ENCODE assay signal across 10 cellular contexts in the genomic region with DNA sequence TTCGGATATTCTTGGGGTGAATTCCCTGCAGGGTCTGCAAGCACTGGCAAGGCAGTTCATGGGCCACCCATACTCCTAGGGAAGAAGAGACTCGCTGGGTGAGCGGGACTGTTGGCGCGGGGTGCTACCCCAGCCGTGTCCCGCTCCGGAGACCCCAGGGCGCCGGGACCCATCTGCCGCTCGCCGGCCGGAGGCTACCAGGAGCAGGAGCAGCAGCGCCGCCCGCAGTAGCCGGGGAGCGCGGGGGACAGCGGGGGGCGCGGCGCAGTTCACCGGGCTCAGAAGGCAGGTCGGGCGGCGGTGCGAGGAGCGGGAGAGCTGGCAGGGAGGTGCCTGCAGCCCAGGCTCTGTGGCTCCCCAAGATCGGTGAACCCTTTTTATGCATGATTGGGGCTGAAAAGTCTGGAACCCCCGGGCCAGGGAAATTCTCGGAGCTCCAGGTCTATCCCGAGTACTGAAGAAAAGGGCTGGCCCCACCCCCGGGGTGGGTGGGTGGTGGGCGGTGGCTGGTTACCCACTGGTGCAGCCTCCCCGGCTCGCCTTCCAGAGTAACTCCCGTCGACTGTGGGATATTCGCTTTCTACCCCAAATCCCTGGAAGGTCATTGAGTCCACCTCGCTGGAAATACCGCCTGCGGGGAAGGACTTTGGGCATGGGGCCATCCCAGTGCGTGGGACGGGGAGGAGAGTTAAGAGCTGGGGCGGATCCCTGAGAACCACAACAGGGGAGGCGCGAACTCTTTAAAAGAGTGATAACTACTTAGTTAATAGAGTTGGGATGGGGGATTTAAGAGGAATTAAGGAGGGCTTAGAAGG. TPM values are rescaled to one million over a fixed set of nuclear protein-coding genes. Genes with fewer than 3 reads are reported as not detected.
DNase-seq lines count a peak whose midpoint lies in the region; ATAC-seq and TF ChIP-seq lines count a peak whose summit lies in the region.
"Had no signal": no experiment of that assay in that cellular context is flagged by ENCODE, and none has a peak within 500 bp of the region (broad histone marks: within the 10 kb centered on the region; RNA-seq: fewer than 3 reads in every experiment).

No MANE protein-coding gene starts in this region.

- H3K27me3 ChIP-seq in AG04450 (ENCODE audit: control insufficient read depth, insufficient read depth, low read length) (peaks cover 32% of the 10 kb centered on the region), gastroesophageal sphincter (peaks cover 53% of the 10 kb centered on the region), osteoblast (ENCODE audit: insufficient read depth, low read length) (peaks cover 25% of the 10 kb centered on the region)

- TF ChIP-seq CTCF in AG04450 (IDR thresholded peaks at IDR 0.05; ENCODE audit: low read depth, low read length): no peak
- TF ChIP-seq CTCF in gastroesophageal sphincter (IDR thresholded peaks at IDR 0.05): no peak
- TF ChIP-seq CTCF in osteoblast (IDR thresholded peaks at IDR 0.05; ENCODE audit: extremely low read depth, low read depth, low read length): no peak

- H2AFZ ChIP-seq in osteoblast (ENCODE audit: low read length): peak overlapping the region; percentile 52

- no peak overlapping the region for H3K9ac ChIP-seq in SK-N-MC (ENCODE audit: insufficient read length)

- H3K4me3 ChIP-seq in AG04450 (ENCODE audit: low read depth, low read length) (peak overlapping the region; percentile 51), SK-N-MC (peak overlapping the region; percentile 74), gastroesophageal sphincter (peak overlapping the region in 1 of 2 donors; percentile 39), osteoblast (ENCODE audit: insufficient read depth, low read length) (peak overlapping the region; percentile 66)

- DNase-seq in AG04450 (ENCODE audit: low read depth, low spot score) (no peak), SK-N-MC (ENCODE audit: low read depth, low spot score) (no peak), osteoblast (ENCODE audit: insufficient read length, low spot score, missing footprints) (peak; percentile 73), HCEC 1CT (no peak), UCSD-AML1 (lab: John Stamatoyannopoulos, UW; ENCODE audit: unreplicated experiment) (no peak), GOT3 (lab: John Stamatoyannopoulos, UW) (no peak), DMS53 treated with DMSO at 0.1 percent for 48 hours (lab: John Stamatoyannopoulos, UW; ENCODE audit: unreplicated experiment) (no peak)
- DNase-seq: activated effector memory CD4-positive, alpha-beta T cell treated with Interleukin-2 at 50 U/mL for 16 hours; midbrain had no signal

- no peak overlapping the region for H3K27ac ChIP-seq in AG04450 (ENCODE audit: low read depth, low read length)
- no peak overlapping the region for H3K27ac ChIP-seq in SK-N-MC
- H3K27ac ChIP-seq in gastroesophageal sphincter: no peak overlapping the region
- no peak overlapping the region for H3K27ac ChIP-seq in osteoblast (ENCODE audit: low read depth, low read length)

- TF ChIP-seq EP300 in gastroesophageal sphincter (IDR thresholded peaks at IDR 0.05): no peak

- POLR2A ChIA-PET in AG04450 (lab: Yijun Ruan, JAX): no interaction called here

- H4K20me1 ChIP-seq in osteoblast (ENCODE audit: insufficient read depth, low read length): no peaks in the 10 kb centered on the region

- no peak for TF ChIP-seq POLR2A in gastroesophageal sphincter (IDR thresholded peaks at IDR 0.05)

- no peaks in the 10 kb centered on the region for H3K9me3 ChIP-seq in AG04450 (ENCODE audit: control insufficient read depth, insufficient read depth, low read length)
- no peaks in the 10 kb centered on the region for H3K9me3 ChIP-seq in SK-N-MC (ENCODE audit: low read depth, low read length)
- H3K9me3 ChIP-seq in gastroesophageal sphincter: no peaks in the 10 kb centered on the region
- H3K9me3 ChIP-seq in osteoblast (ENCODE audit: low read depth, low read length): no peaks in the 10 kb centered on the region

- ATAC-seq in gastroesophageal sphincter: peak; percentile 39

- H3K79me2 ChIP-seq in osteoblast (ENCODE audit: insufficient read depth, low read length): no peaks in the 10 kb centered on the region

- WGBS in gastroesophageal sphincter (ENCODE audit: low coverage in 1 of 2), 2 donors: 12 to 14% methylated on average over 3 to 6 of the region's 49 CpGs

- CTCF ChIA-PET in AG04450 (lab: Charles Lee): interaction anchor here (0.5 kb wide), 1 partner anchor 112 kb away, joined by 3 read pairs; no protein-coding TSS in a partner anchor

- H3K36me3 ChIP-seq in SK-N-MC (ENCODE audit: insufficient read depth, low read length): no peaks in the 10 kb centered on the region
- H3K36me3 ChIP-seq in gastroesophageal sphincter: no peaks in the 10 kb centered on the region
- H3K36me3 ChIP-seq in osteoblast (ENCODE audit: insufficient read depth, low read length): no peaks in the 10 kb centered on the region

- H3K4me1 ChIP-seq in gastroesophageal sphincter (peaks cover 0 to 11% (median 5%) of the 10 kb centered on the region in 3 donors), osteoblast (ENCODE audit: insufficient read depth, low read length) (peaks cover 2% of the 10 kb centered on the region)

- peak overlapping the region; percentile 81 for H3K4me2 ChIP-seq in osteoblast (ENCODE audit: insufficient read depth, low read length)

RNA-seq across cellular contexts. Expression of gene PF4, which starts 37.6 kb away (rescaled TPM):
- polyA plus RNA-seq in AG04450 (2011; rRNA removed): not detected in 2 replicates
- polyA minus RNA-seq in AG04450 (2011; rRNA and poly(A)+ RNA removed): not detected in 2 replicates
- total RNA-seq in gastroesophageal sphincter: not detected
- not detected in 2 replicates for total RNA-seq in osteoblast

RNA-seq across cellular contexts. Expression of gene PPBP, which starts 43.7 kb away (rescaled TPM):
- not detected in 2 replicates for polyA plus RNA-seq in AG04450 (2011; rRNA removed)
- polyA minus RNA-seq in AG04450 (2011; rRNA and poly(A)+ RNA removed): not detected in 2 replicates
- not detected for total RNA-seq in gastroesophageal sphincter
- total RNA-seq in osteoblast: 0.36 TPM in 1 of 2 replicates, not detected in the other

RNA-seq across cellular contexts. Expression of gene CXCL5, which starts 54.2 kb away (rescaled TPM):
- 0.36 and 0.69 TPM in 2 replicates for polyA plus RNA-seq in AG04450 (2011; rRNA removed)
- polyA minus RNA-seq in AG04450 (2011; rRNA and poly(A)+ RNA removed): 0.22 TPM in 1 of 2 replicates, not detected in the other
- total RNA-seq in gastroesophageal sphincter (1 to 10 TPM in 1 of 4 donors, under 1 TPM in 2, not detected in 1; 0.19 to 1.3 (median 0.42) TPM), osteoblast (under 0.01 TPM in 1 of 2 replicates, not detected in the other)
